In the genomic region with DNA sequence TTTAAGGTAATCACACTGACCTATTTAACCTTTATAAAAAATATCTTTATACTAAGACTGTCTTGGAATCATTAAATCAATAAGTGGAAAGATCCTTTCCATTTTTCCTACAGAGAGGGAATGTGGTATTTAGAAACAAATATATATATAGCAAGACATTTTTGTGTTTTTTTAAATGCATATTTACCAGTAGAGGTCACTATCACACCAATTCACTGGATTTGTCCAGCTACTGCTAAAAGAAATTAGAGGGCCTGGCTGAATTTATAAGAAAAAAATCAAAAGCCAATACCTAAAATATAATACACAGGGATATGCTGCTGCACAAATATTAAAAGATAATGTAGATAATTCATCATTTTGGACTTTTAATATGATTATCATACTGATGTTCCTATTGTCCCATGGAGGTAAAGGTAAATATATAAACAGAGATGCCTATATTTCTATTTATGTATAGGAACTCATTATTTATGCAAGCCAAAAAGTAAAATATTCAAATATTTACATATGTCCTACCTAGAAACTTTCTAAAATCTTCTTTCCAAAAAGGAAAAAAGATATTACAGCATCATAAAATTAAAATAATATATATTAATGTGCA, we compare ENCODE assay signal across 8 cellular contexts.
DNase-seq lines count a peak whose midpoint lies in the region; TF ChIP-seq lines count a peak whose summit lies in the region.

No MANE protein-coding gene starts in this region.

- no peaks in the 10 kb centered on the region for H3K36me3 ChIP-seq in breast epithelium

- TF ChIP-seq POLR2A in breast epithelium (IDR thresholded peaks at IDR 0.05) = no peak

- DNase-seq in NCI-H2029 (lab: John Stamatoyannopoulos, UW) (peak; percentile 5), NCI-H2029 treated with DMSO at 0.1 percent for 48 hours (lab: John Stamatoyannopoulos, UW) (no peak), NCI-H1092 treated with DMSO at 0.1 percent for 48 hours (lab: John Stamatoyannopoulos, UW) (peak; percentile 39), breast epithelium (ENCODE audit: low spot score in 2 of 2) (no peak), medulla oblongata (ENCODE audit: extremely low spot score) (peak; percentile 43), substantia nigra (lab: John Stamatoyannopoulos, UW) (no peak)
- DNase-seq in NK-92 treated with Interleukin-12 subunit alpha and Interleukin-12 subunit beta, amount 100 ng/mL, for 24 hours (lab: John Stamatoyannopoulos, UW) = no peak
- DNase-seq in effector CD8-positive, alpha-beta T cell (lab: John Stamatoyannopoulos, UW) = no peak

- no peak overlapping the region for H3K27ac ChIP-seq in breast epithelium
- H3K27ac ChIP-seq in substantia nigra (ENCODE audit: low read depth, low read length, poor library complexity, severe bottlenecking) = no peak overlapping the region

- intact Hi-C loops in breast epithelium (cut with DNase I; ENCODE audit: low total_unique reads) = no loop called here

- no peak overlapping the region for H3K4me3 ChIP-seq in breast epithelium

- no peaks in the 10 kb centered on the region for H3K27me3 ChIP-seq in breast epithelium

- peaks cover 0 to 7% of the 10 kb centered on the region in 2 donors for H3K9me3 ChIP-seq in breast epithelium

- H3K4me1 ChIP-seq in breast epithelium = no peaks in the 10 kb centered on the region

- TF ChIP-seq CTCF in breast epithelium (IDR thresholded peaks at IDR 0.05) = peak in 2 of 3 donors; percentile 53 to 62

Comparison
In these comparisons a context has a peak if more than half of its experiments do, and no peak if none do; other contexts are left out.
1. DNase-seq: peak in NCI-H2029 (single experiment), NCI-H1092 treated with DMSO at 0.1 percent for 48 hours (single experiment) and medulla oblongata (single experiment); none in NCI-H2029 treated with DMSO at 0.1 percent for 48 hours (single experiment), breast epithelium (0 of 2), substantia nigra (0 of 49), NK-92 treated with Interleukin-12 subunit alpha and Interleukin-12 subunit beta, amount 100 ng/mL, for 24 hours (single experiment) and effector CD8-positive, alpha-beta T cell (single experiment).